Comparison of ENCODE assay signal across 9 cellular contexts in the genomic region with DNA sequence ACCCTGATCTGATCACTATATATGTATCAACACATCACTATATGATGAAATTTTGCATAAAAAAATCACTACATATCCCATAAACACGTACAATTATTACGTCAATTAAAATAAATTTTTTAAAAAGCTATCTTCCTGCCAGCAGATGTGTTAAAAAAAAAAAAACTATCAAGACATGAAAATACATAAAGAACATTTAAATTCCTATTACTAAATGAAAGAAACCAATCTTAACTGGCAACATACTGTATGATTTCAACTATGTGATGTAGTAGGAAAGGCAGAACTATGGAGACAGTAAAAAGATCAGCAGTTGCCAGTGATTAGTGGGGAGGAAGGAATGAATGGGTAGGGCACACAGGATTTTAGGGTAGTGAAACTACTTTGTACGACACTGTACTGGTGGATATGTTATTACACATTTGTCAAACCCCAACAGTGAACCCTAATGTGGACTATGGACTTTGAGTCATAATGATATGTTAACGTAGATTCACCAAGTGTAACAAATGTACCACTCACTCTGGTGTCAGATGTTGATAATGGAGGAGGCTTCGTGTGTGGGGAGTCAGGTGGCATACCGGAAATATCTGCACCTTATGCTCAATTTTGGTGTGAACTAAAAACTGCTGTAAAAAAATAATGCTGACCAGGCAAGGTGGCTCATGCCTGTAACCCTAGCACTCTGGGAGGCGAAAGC. TPM values are rescaled to one million over a fixed set of nuclear protein-coding genes. Genes with fewer than 3 reads are reported as not detected.
DNase-seq lines count a peak whose midpoint lies in the region; ATAC-seq and TF ChIP-seq lines count a peak whose summit lies in the region.
"Had no signal": no experiment of that assay in that cellular context is flagged by ENCODE, and none has a peak within 500 bp of the region (broad histone marks: within the 10 kb centered on the region; RNA-seq: fewer than 3 reads in every experiment).

No MANE protein-coding gene starts in this region.

- H3K9ac ChIP-seq in colonic mucosa (ENCODE audit: low read depth in 2 of 2, low read length in 2 of 2), result no peak overlapping the region

- no peaks in the 10 kb centered on the region for H3K4me1 ChIP-seq in colonic mucosa

- no peaks in the 10 kb centered on the region for H3K9me3 ChIP-seq in colonic mucosa

- intact Hi-C loops in colonic mucosa (cut with DNase I), result no loop called here

- no peak overlapping the region for H3K27ac ChIP-seq in colonic mucosa

- no peak overlapping the region for H3K4me3 ChIP-seq in colonic mucosa

- peak; percentile 90 for DNase-seq in NAMALWA (ENCODE audit: low spot score)
- DNase-seq in mesenteric fat pad (ENCODE audit: low spot score), result peak; percentile 16
- no peak for DNase-seq in colonic mucosa
- DNase-seq in NCI-H2081 (lab: John Stamatoyannopoulos, UW), result no peak
- no peak for DNase-seq in GM03348 (ENCODE audit: low spot score)
- no peak for DNase-seq in activated CD4-positive, alpha-beta T cell treated with anti-CD3 and anti-CD28 coated beads for 4 hours
- DNase-seq: HFFc6 had no signal

- H3K36me3 ChIP-seq in colonic mucosa, result no peaks in the 10 kb centered on the region

- no peaks in the 10 kb centered on the region for H3K27me3 ChIP-seq in colonic mucosa

- ATAC-seq in GM18861 (IDR thresholded peaks at IDR 0.05; ENCODE audit: unreplicated experiment) (peak; percentile 98), HG02642 (IDR thresholded peaks at IDR 0.05; ENCODE audit: poor library complexity, unreplicated experiment) (peak; percentile 73)

- no peak for TF ChIP-seq CTCF in colonic mucosa (IDR thresholded peaks at IDR 0.05)

RNA-seq across cellular contexts. Expression of gene USP34, which starts 27.4 kb away (rescaled TPM):
- total RNA-seq in mesenteric fat pad (96.9 TPM), colonic mucosa (10 to 100 TPM; 70.8 to 76.3 TPM)

Comparison
In these comparisons a context has a peak if more than half of its experiments do, and no peak if none do; other contexts are left out.
1. DNase-seq: peak in NAMALWA (single experiment) and mesenteric fat pad (single experiment); none in colonic mucosa (single experiment), NCI-H2081 (0 of 2), GM03348 (single experiment) and activated CD4-positive, alpha-beta T cell treated with anti-CD3 and anti-CD28 coated beads for 4 hours (0 of 2).